13 cellular contexts compared by ENCODE assay signal in genomic region chr11:61277973-61278565, GRCh38. TPM values are rescaled to one million over a fixed set of nuclear protein-coding genes. Genes with fewer than 3 reads are reported as not detected.
"Had no signal": no experiment of that assay in that cellular context is flagged by ENCODE, and none has a peak within 500 bp of the region (broad histone marks: within the 10 kb centered on the region; RNA-seq: fewer than 3 reads in every experiment).

No MANE protein-coding gene starts in this region.

- H3K27me3 Mint-ChIP-seq: activated CD4-positive, alpha-beta memory T cell treated with anti-CD3 and anti-CD28 coated beads for 36 hours; naive thymus-derived CD4-positive, alpha-beta T cell; stimulated activated naive B cell treated with anti-CD40 and anti-IgM and Interleukin-4, amounts not matched to agents 10 μg/mL and 1 μg/mL and 100 μg/mL, for 72 hours had no signal

- ATAC-seq: gastrocnemius medialis; naive thymus-derived CD4-positive, alpha-beta T cell; psoas muscle; right lobe of liver; stimulated activated naive B cell treated with anti-CD40 and anti-IgM and Interleukin-4, amounts not matched to agents 10 μg/mL and 1 μg/mL and 100 μg/mL, for 72 hours had no signal

- H3K9me3 ChIP-seq: gastrocnemius medialis, psoas muscle, right lobe of liver had no signal

- H3K36me3 Mint-ChIP-seq: activated CD4-positive, alpha-beta memory T cell treated with anti-CD3 and anti-CD28 coated beads for 36 hours; naive thymus-derived CD4-positive, alpha-beta T cell had no signal

- H3K27ac Mint-ChIP-seq: activated CD4-positive, alpha-beta memory T cell treated with anti-CD3 and anti-CD28 coated beads for 36 hours; naive thymus-derived CD4-positive, alpha-beta T cell; stimulated activated naive B cell treated with anti-CD40 and anti-IgM and Interleukin-4, amounts not matched to agents 10 μg/mL and 1 μg/mL and 100 μg/mL, for 72 hours had no signal

- H3K4me1 Mint-ChIP-seq: naive thymus-derived CD4-positive, alpha-beta T cell; stimulated activated naive B cell treated with anti-CD40 and anti-IgM and Interleukin-4, amounts not matched to agents 10 μg/mL and 1 μg/mL and 100 μg/mL, for 72 hours had no signal

- H3K36me3 ChIP-seq: right lobe of liver had no signal

- H3K9me3 Mint-ChIP-seq: activated CD4-positive, alpha-beta memory T cell treated with anti-CD3 and anti-CD28 coated beads for 36 hours had no signal

- H3K4me3 ChIP-seq: gastrocnemius medialis, psoas muscle, right lobe of liver had no signal

- H3K27me3 ChIP-seq: gastrocnemius medialis, right lobe of liver had no signal

- H3K27ac ChIP-seq: epithelial cell of prostate, gastrocnemius medialis, psoas muscle, right lobe of liver had no signal

- DNase-seq: activated CD4-positive, alpha-beta memory T cell treated with anti-CD3 and anti-CD28 coated beads for 36 hours; activated CD4-positive, alpha-beta T cell treated with anti-CD3 and anti-CD28 coated beads for 1 hour; central memory CD4-positive, alpha-beta T cell; cortex of kidney; effector CD8-positive, alpha-beta T cell; gastrocnemius medialis; kidney; naive thymus-derived CD4-positive, alpha-beta T cell; psoas muscle; right lobe of liver; stimulated activated naive B cell treated with anti-CD40 and anti-IgM and Interleukin-4, amounts not matched to agents 10 μg/mL and 1 μg/mL and 100 μg/mL, for 72 hours; T-helper 9 cell had no signal

- H3K4me1 ChIP-seq: gastrocnemius medialis, psoas muscle, right lobe of liver had no signal

- H3K4me3 Mint-ChIP-seq: activated CD4-positive, alpha-beta memory T cell treated with anti-CD3 and anti-CD28 coated beads for 36 hours; naive thymus-derived CD4-positive, alpha-beta T cell; stimulated activated naive B cell treated with anti-CD40 and anti-IgM and Interleukin-4, amounts not matched to agents 10 μg/mL and 1 μg/mL and 100 μg/mL, for 72 hours had no signal

RNA-seq across cellular contexts. Expression of gene PGA5, which starts 37.1 kb away (rescaled TPM):
- total RNA-seq: activated CD4-positive, alpha-beta memory T cell treated with anti-CD3 and anti-CD28 coated beads for 36 hours; gastrocnemius medialis; naive thymus-derived CD4-positive, alpha-beta T cell had no signal

RNA-seq across cellular contexts. Expression of gene PGA4, which starts 55.9 kb away (rescaled TPM):
- total RNA-seq: activated CD4-positive, alpha-beta memory T cell treated with anti-CD3 and anti-CD28 coated beads for 36 hours; kidney had no signal
